20 cellular contexts compared by ENCODE assay signal in the genomic region with DNA sequence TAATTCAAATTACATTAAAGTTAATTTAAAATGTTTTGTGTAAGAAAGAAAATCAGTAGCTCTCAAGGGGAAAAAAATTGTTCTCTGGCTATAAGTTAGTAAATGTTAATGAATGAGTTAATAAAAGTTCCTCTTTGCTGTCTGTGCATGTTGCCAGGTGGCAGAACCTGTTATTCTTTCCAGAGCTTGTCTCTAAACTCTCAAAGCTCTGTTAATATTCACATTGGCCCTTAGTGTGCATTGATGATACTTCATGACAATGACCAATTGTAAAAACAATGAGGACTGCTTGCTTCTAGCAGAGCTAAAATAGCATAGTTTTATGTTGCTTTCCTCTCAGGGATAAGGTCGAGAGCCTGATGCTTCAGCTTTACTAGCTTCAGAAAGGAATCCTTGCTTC.
A peak's percentile ranks its signal among the peaks of the same experiment; 100 is the strongest.
DNase-seq lines count a peak whose midpoint lies in the region; ATAC-seq and TF ChIP-seq lines count a peak whose summit lies in the region.
"Had no signal": no experiment of that assay in that cellular context is flagged by ENCODE, and none has a peak within 500 bp of the region (broad histone marks: within the 10 kb centered on the region; RNA-seq: fewer than 3 reads in every experiment).

No MANE protein-coding gene starts in this region.

- H3K9me3 ChIP-seq in prostate gland, result no peaks in the 10 kb centered on the region
- H3K9me3 ChIP-seq: A549, Caco-2, MG63 had no signal

- 3% methylated on average over 1 of the region's 1 CpG for WGBS in prostate gland

- no peak for TF ChIP-seq CTCF in prostate gland (IDR thresholded peaks at IDR 0.05)

- peak; percentile 1 for DNase-seq in DMS53 treated with DMSO at 0.1 percent for 48 hours (lab: John Stamatoyannopoulos, UW; ENCODE audit: unreplicated experiment)
- peak; percentile 16 for DNase-seq in NCI-H345 treated with DMSO at 0.1 percent for 48 hours (lab: John Stamatoyannopoulos, UW; ENCODE audit: unreplicated experiment)
- DNase-seq in kidney glomerular epithelial cell (lab: John Stamatoyannopoulos, UW), result peak; percentile 53
- DNase-seq in prostate gland (ENCODE audit: low spot score), result peak; percentile 27
- no peak for DNase-seq in inferior parietal cortex (ENCODE audit: extremely low spot score)
- DNase-seq: Caco-2; CD4-positive, alpha-beta T cell; Karpas-422; MG63; NCI-H1092; NCI-H1436 treated with DMSO at 0.1 percent for 48 hours; NCI-H2029; NCI-H2171 treated with DMSO at 0.1 percent for 48 hours; NCI-H524; PC-9; SIG-M5 had no signal

- ATAC-seq in HG02571 (IDR thresholded peaks at IDR 0.05; ENCODE audit: unreplicated experiment), result no peak
- no peak for ATAC-seq in GM21447 (IDR thresholded peaks at IDR 0.05; ENCODE audit: unreplicated experiment)
- ATAC-seq: A549 had no signal

- H3K4me3 ChIP-seq in prostate gland, result no peak overlapping the region
- H3K4me3 ChIP-seq: A549, MG63, PC-9 had no signal

- no peaks in the 10 kb centered on the region for H3K4me1 ChIP-seq in prostate gland (replicated peaks)
- H3K4me1 ChIP-seq: A549, Caco-2 had no signal

- H3K27me3 ChIP-seq in prostate gland (replicated peaks; ENCODE audit: insufficient read depth), result no peaks in the 10 kb centered on the region
- H3K27me3 ChIP-seq: MG63 had no signal

- intact Hi-C loops in prostate gland (cut with DNase I), result no loop called here

- no peaks in the 10 kb centered on the region for H3K36me3 ChIP-seq in prostate gland
- H3K36me3 ChIP-seq: MG63 had no signal

- TF ChIP-seq POLR2A in prostate gland (IDR thresholded peaks at IDR 0.05), result no peak

- H3K27ac ChIP-seq in prostate gland, result no peak overlapping the region
- H3K27ac ChIP-seq: A549, PC-9, RWPE1 had no signal
